ENCODE assay signal across 8 cellular contexts in the genomic region with DNA sequence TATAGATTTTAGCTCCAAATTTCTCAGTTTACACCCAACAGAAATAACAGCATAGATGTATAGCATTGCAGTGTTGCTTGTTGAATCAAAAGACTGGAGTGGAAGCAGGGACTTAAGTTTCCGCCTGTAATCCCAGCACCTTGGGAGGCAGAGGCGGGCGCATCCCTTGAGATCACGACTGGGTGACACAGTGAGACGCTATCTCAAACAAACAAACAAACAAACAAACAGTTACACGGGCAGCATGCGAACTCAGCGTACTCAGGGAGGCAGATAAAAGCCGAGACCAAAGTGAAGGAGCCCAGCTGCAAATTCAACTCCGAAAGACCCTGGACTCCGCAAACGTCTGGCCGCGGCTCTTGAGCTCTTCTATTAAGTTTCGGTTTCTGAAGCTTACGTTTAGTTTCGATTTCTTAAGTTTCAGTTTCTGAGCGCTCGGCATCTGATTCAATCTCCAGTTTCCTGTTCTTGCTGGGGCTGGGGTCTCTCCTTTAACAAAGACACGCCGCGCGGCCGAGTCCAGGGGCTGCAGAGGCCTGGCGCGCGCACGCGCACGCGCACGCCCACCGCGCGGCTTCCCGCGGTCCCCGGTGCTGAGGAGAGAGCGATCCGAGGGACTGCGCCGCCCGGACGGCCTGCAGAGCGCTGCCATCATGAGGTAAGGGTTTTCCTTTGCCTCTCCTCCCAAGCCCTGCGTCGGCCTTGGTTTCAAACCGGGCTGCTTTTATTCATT. TPM values are rescaled to one million over a fixed set of nuclear protein-coding genes. Genes with fewer than 3 reads are reported as not detected.
A peak's percentile ranks its signal among the peaks of the same experiment; 100 is the strongest.
DNase-seq lines count a peak whose midpoint lies in the region; ATAC-seq and TF ChIP-seq lines count a peak whose summit lies in the region.

A gene with protein sequence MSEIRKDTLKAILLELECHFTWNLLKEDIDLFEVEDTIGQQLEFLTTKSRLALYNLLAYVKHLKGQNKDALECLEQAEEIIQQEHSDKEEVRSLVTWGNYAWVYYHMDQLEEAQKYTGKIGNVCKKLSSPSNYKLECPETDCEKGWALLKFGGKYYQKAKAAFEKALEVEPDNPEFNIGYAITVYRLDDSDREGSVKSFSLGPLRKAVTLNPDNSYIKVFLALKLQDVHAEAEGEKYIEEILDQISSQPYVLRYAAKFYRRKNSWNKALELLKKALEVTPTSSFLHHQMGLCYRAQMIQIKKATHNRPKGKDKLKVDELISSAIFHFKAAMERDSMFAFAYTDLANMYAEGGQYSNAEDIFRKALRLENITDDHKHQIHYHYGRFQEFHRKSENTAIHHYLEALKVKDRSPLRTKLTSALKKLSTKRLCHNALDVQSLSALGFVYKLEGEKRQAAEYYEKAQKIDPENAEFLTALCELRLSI (plus strand): TSS at position 423 of the 733 bp plus-strand sequence. CDS start 231 bp downstream, at position 654.

- H3K9me3 ChIP-seq in Karpas-422 (ENCODE audit: low read length) = no peaks in the 10 kb centered on the region

- H3K27ac ChIP-seq in Karpas-422 (ENCODE audit: low read length) (no peak within 1 kb of the TSS), temporal lobe (ENCODE audit: low read depth, low read length) (peak within 1 kb of the TSS; percentile 92)

- peak within 1 kb of the TSS; percentile 76 for H3K4me3 ChIP-seq in Karpas-422 (ENCODE audit: low read length)

- no peaks in the 10 kb centered on the region for H3K27me3 ChIP-seq in Karpas-422 (ENCODE audit: low read length)

- no peaks in the 10 kb centered on the region for H3K9me2 ChIP-seq in Karpas-422 (replicated peaks; ENCODE audit: insufficient read depth, low read length)

- H3K36me3 Mint-ChIP-seq in activated naive CD8-positive, alpha-beta T cell treated with anti-CD3 and anti-CD28 coated beads for 36 hours = peaks cover 35% of the 10 kb centered on the region
- H3K36me3 Mint-ChIP-seq in glutamatergic neuron (ENCODE audit: unreplicated experiment) = no peaks in the 10 kb centered on the region

- H3K4me3 Mint-ChIP-seq in activated naive CD8-positive, alpha-beta T cell treated with anti-CD3 and anti-CD28 coated beads for 36 hours = peak within 1 kb of the TSS; percentile 83
- peak within 1 kb of the TSS; percentile 98 for H3K4me3 Mint-ChIP-seq in glutamatergic neuron (ENCODE audit: unreplicated experiment)

- H3K27ac Mint-ChIP-seq in activated naive CD8-positive, alpha-beta T cell treated with anti-CD3 and anti-CD28 coated beads for 36 hours = peak within 1 kb of the TSS; percentile 91
- peak within 1 kb of the TSS; percentile 89 for H3K27ac Mint-ChIP-seq in glutamatergic neuron (ENCODE audit: unreplicated experiment)

- H3K4me1 ChIP-seq in Karpas-422 (ENCODE audit: low read length) = peaks cover 3% of the 10 kb centered on the region

- H3K79me2 ChIP-seq in Karpas-422 (ENCODE audit: low read length) = no peaks in the 10 kb centered on the region

- H4K20me1 ChIP-seq in Karpas-422 (ENCODE audit: insufficient read depth, low read depth, low read length) = no peaks in the 10 kb centered on the region

- H3K36me3 ChIP-seq in Karpas-422 (ENCODE audit: insufficient read depth, low read length) = no peaks in the 10 kb centered on the region

- DNase-seq in Daoy (ENCODE audit: low read depth) = peak; percentile 76
- DNase-seq in Karpas-422 = peak; percentile 71
- DNase-seq in SKM-1 (lab: John Stamatoyannopoulos, UW; ENCODE audit: unreplicated experiment) = peak; percentile 42
- peak; percentile 73 for DNase-seq in activated naive CD8-positive, alpha-beta T cell treated with anti-CD3 and anti-CD28 coated beads for 36 hours
- peak; percentile 81 for DNase-seq in glutamatergic neuron
- no peak for DNase-seq in omental fat pad (ENCODE audit: low spot score)

- peaks cover 43% of the 10 kb centered on the region for H3K4me1 Mint-ChIP-seq in activated naive CD8-positive, alpha-beta T cell treated with anti-CD3 and anti-CD28 coated beads for 36 hours
- peaks cover 7% of the 10 kb centered on the region for H3K4me1 Mint-ChIP-seq in glutamatergic neuron (ENCODE audit: low read depth, unreplicated experiment)

- H3K9me3 Mint-ChIP-seq in activated naive CD8-positive, alpha-beta T cell treated with anti-CD3 and anti-CD28 coated beads for 36 hours = peaks cover 12% of the 10 kb centered on the region
- peaks cover 7% of the 10 kb centered on the region for H3K9me3 Mint-ChIP-seq in glutamatergic neuron (ENCODE audit: unreplicated experiment)

- ATAC-seq in GM21723 (IDR thresholded peaks at IDR 0.05; ENCODE audit: unreplicated experiment) = peak; percentile 83
- peak; percentile 80 for ATAC-seq in omental fat pad (ENCODE audit: low FRiP score)

- peak within 1 kb of the TSS; percentile 72 for H3K9ac ChIP-seq in Karpas-422 (ENCODE audit: low read length)

- no peaks in the 10 kb centered on the region for H3K27me3 Mint-ChIP-seq in activated naive CD8-positive, alpha-beta T cell treated with anti-CD3 and anti-CD28 coated beads for 36 hours
- H3K27me3 Mint-ChIP-seq in glutamatergic neuron (ENCODE audit: unreplicated experiment) = peaks cover 11% of the 10 kb centered on the region

- peak within 1 kb of the TSS; percentile 77 for H3K4me2 ChIP-seq in Karpas-422 (ENCODE audit: low read depth, low read length, poor library complexity, severe bottlenecking)

- H2AFZ ChIP-seq in Karpas-422 (ENCODE audit: low read length) = peak within 1 kb of the TSS; percentile 74

- TF ChIP-seq CTCF in glutamatergic neuron (IDR thresholded peaks at IDR 0.05; ENCODE audit: partially characterized antibody, unreplicated experiment) (no peak), omental fat pad (IDR thresholded peaks at IDR 0.05) (no peak)

RNA-seq across cellular contexts. Expression of the gene that starts here (rescaled TPM):
- total RNA-seq in Daoy (2014; rRNA removed; shearing (Covaris generic)) = 12.6 and 15.4 TPM in 2 replicates
- total RNA-seq in Karpas-422 (2014; rRNA removed; shearing (Covaris generic); ENCODE audit: low replicate concordance) = 0.29 and 0.30 TPM in 2 replicates
- 10 to 100 TPM; 15.0 to 16.5 TPM for total RNA-seq in activated naive CD8-positive, alpha-beta T cell treated with anti-CD3 and anti-CD28 coated beads for 36 hours
- total RNA-seq in glutamatergic neuron (ENCODE audit: unreplicated experiment) (5.1 TPM), omental fat pad (10 to 100 TPM in 3 of 4 donors, 1 to 10 TPM in 1; 6.9 to 32.8 (median 17.3) TPM), temporal lobe (35.4 TPM)

Comparison
In these comparisons a context has a peak if more than half of its experiments do, and no peak if none do; other contexts are left out.
1. Peak in DNase-seq, H3K4me3 ChIP-seq, H3K9ac ChIP-seq and H3K4me2 ChIP-seq in Karpas-422; RNA of the gene not detected or under 1 TPM.